1 cellular context compared by ENCODE assay signal in the genomic region with DNA sequence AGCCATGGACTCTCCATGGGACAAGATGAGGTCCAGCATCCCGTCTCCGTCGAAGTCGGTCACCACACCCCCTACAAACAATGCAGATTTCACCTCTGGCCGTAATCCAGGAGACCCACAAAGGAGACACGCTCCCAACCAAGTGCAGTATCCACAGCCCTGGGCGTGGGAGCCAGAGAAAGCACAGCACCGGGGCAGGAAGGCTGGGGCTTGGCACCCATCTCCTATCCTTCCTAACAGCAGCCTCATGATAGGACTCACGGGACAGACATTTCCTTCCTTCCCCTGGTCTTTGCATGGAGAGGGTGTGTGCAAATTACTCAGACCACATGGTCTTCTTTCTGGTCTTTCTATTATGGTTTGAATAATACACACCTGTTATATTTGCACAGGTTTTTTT.
TF ChIP-seq lines count a peak whose summit lies in the region.

No MANE protein-coding gene starts in this region.

TF ChIP-seq in HepG2, 621 proteins besides CTCF, POLR2A, EP300 and RAD21 (continued from another document):
- TF ChIP-seq, protein P1, sequence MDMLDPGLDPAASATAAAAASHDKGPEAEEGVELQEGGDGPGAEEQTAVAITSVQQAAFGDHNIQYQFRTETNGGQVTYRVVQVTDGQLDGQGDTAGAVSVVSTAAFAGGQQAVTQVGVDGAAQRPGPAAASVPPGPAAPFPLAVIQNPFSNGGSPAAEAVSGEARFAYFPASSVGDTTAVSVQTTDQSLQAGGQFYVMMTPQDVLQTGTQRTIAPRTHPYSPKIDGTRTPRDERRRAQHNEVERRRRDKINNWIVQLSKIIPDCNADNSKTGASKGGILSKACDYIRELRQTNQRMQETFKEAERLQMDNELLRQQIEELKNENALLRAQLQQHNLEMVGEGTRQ (IDR thresholded peaks at IDR 0.05; ENCODE audit: low read depth, low read length): no peak
- TF ChIP-seq, protein P1 (CRISPR knock-in tag; IDR thresholded peaks at IDR 0.05; ENCODE audit: borderline replicate concordance): no peak
- TF ChIP-seq ZNF354B (CRISPR knock-in tag; IDR thresholded peaks at IDR 0.05): no peak
